ENCODE assay signal across 14 cellular contexts in genomic region chr11:47056261-47056915, GRCh38.
DNase-seq lines count a peak whose midpoint lies in the region; ATAC-seq, FAIRE-seq and TF ChIP-seq lines count a peak whose summit lies in the region.
"Had no signal": no experiment of that assay in that cellular context is flagged by ENCODE, and none has a peak within 500 bp of the region (broad histone marks: within the 10 kb centered on the region; RNA-seq: fewer than 3 reads in every experiment).

No MANE protein-coding gene starts in this region.

- H3K9me3 ChIP-seq in astrocyte (ENCODE audit: insufficient read depth, low read depth, low read length) (no peaks in the 10 kb centered on the region), iPS-20b (ENCODE audit: insufficient read depth, low read depth, low read length) (no peaks in the 10 kb centered on the region)

- H3K4me3 Mint-ChIP-seq in astrocyte (ENCODE audit: unreplicated experiment): no peak overlapping the region
- H3K4me3 Mint-ChIP-seq: activated B cell treated with CpG ODN at 0.5 μM for 24 hours had no signal

- H3K9ac ChIP-seq in astrocyte (ENCODE audit: low read length): no peak overlapping the region
- no peak overlapping the region for H3K9ac ChIP-seq in iPS-20b (ENCODE audit: low read depth, low read length)
- H3K9ac ChIP-seq: BLaER1 treated with 17β-estradiol and CSF1 and Interleukin-3, amounts not matched to agents 10 nM and 100 nM had no signal

- no peaks in the 10 kb centered on the region for H3K79me2 ChIP-seq in astrocyte (ENCODE audit: insufficient read depth, low read length)

- peaks cover 3% of the 10 kb centered on the region for H4K20me1 ChIP-seq in astrocyte (ENCODE audit: insufficient read depth, low read length)
- H4K20me1 ChIP-seq: BLaER1 treated with 17β-estradiol and CSF1 and Interleukin-3, amounts not matched to agents 10 nM and 100 nM had no signal

- H3K27me3 ChIP-seq in astrocyte (ENCODE audit: insufficient read depth, low read length) (no peaks in the 10 kb centered on the region), iPS-20b (ENCODE audit: insufficient read depth, low read length) (no peaks in the 10 kb centered on the region)
- H3K27me3 ChIP-seq: BLaER1 treated with 17β-estradiol and CSF1 and Interleukin-3, amounts not matched to agents 10 nM and 100 nM; spleen had no signal

- H3K4me3 ChIP-seq in AG09309 (ENCODE audit: control insufficient read depth, low read depth, low read length): no peak overlapping the region
- no peak overlapping the region for H3K4me3 ChIP-seq in astrocyte (ENCODE audit: insufficient read depth, low read depth, low read length)
- no peak overlapping the region for H3K4me3 ChIP-seq in iPS-20b (ENCODE audit: low read length)
- H3K4me3 ChIP-seq: BLaER1 treated with 17β-estradiol and CSF1 and Interleukin-3, amounts not matched to agents 10 nM and 100 nM; spleen had no signal

- DNase-seq in AG09309 (ENCODE audit: low read depth) (peak; percentile 29), HT1080 (ENCODE audit: low read depth) (peak; percentile 19), astrocyte (ENCODE audit: low read depth) (peak; percentile 76), medulla oblongata (ENCODE audit: extremely low spot score) (no peak), mesenteric fat pad (ENCODE audit: low spot score) (no peak), H54 (ENCODE audit: insufficient read length, low spot score) (no peak)
- DNase-seq: activated B cell treated with CpG ODN at 0.5 μM for 24 hours; activated T-cell treated with anti-CD3 and anti-CD28 coated beads, Interleukin-2, amount 50 U/mL, for 48 hours; spleen; stimulated activated CD8-positive, alpha-beta memory T cell treated with anti-CD3 and anti-CD28 coated beads, Interleukin-4, amount 100 ng/mL, for 48 hours had no signal

- no peak overlapping the region for H2AFZ ChIP-seq in astrocyte (ENCODE audit: low read depth, low read length)

- H3K4me1 Mint-ChIP-seq in astrocyte (ENCODE audit: low read depth, unreplicated experiment): peaks cover 22% of the 10 kb centered on the region
- H3K4me1 Mint-ChIP-seq: activated B cell treated with CpG ODN at 0.5 μM for 24 hours had no signal

- peaks cover 6% of the 10 kb centered on the region for H3K9me3 Mint-ChIP-seq in astrocyte (ENCODE audit: unreplicated experiment)

- no peaks in the 10 kb centered on the region for H3K27me3 Mint-ChIP-seq in astrocyte (ENCODE audit: low read depth, unreplicated experiment)
- H3K27me3 Mint-ChIP-seq: activated B cell treated with CpG ODN at 0.5 μM for 24 hours had no signal

- no peak for ATAC-seq in HG02759 (IDR thresholded peaks at IDR 0.05; ENCODE audit: unreplicated experiment)

- H3K4me2 ChIP-seq in astrocyte (ENCODE audit: low read length): peak overlapping the region; percentile 36

- no peak overlapping the region for H3K27ac Mint-ChIP-seq in astrocyte (ENCODE audit: unreplicated experiment)
- H3K27ac Mint-ChIP-seq: activated B cell treated with CpG ODN at 0.5 μM for 24 hours had no signal

- TF ChIP-seq CTCF in AG09309 (IDR thresholded peaks at IDR 0.05; ENCODE audit: control insufficient read depth, insufficient read depth, low read depth, low read length, missing control alignments): no peak
- TF ChIP-seq CTCF in astrocyte (IDR thresholded peaks at IDR 0.05; ENCODE audit: insufficient read depth, low read depth, low read length): no peak

- H3K4me1 ChIP-seq in astrocyte (ENCODE audit: insufficient read depth, low read length) (peaks cover 11% of the 10 kb centered on the region), iPS-20b (ENCODE audit: insufficient read depth, low read length) (peaks cover 27% of the 10 kb centered on the region)
- H3K4me1 ChIP-seq: spleen had no signal

- FAIRE-seq in astrocyte (lab: Jason Lieb, UNC) (no peak), H54 (lab: Jason Lieb, UNC) (no peak)
- FAIRE-seq: colon had no signal

- H3K27ac ChIP-seq in astrocyte (ENCODE audit: low read depth, low read length) (no peak overlapping the region), iPS-20b (ENCODE audit: low read length) (peak overlapping the region; percentile 5)
- H3K27ac ChIP-seq: BLaER1 treated with 17β-estradiol and CSF1 and Interleukin-3, amounts not matched to agents 10 nM and 100 nM; spleen had no signal

- no peaks in the 10 kb centered on the region for H3K36me3 ChIP-seq in astrocyte (ENCODE audit: insufficient read depth, low read length)
- H3K36me3 ChIP-seq in iPS-20b (ENCODE audit: insufficient read depth, low read depth, low read length): no peaks in the 10 kb centered on the region

- peaks cover 11% of the 10 kb centered on the region for H3K36me3 Mint-ChIP-seq in astrocyte (ENCODE audit: low read depth, unreplicated experiment)

- TF ChIP-seq POLR2A in H54 (IDR thresholded peaks at IDR 0.05; ENCODE audit: low read depth, low read length): no peak

Comparison
In these comparisons a context has a peak if more than half of its experiments do, and no peak if none do; other contexts are left out.
1. DNase-seq: peak in AG09309 (single experiment), HT1080 (single experiment) and astrocyte (single experiment); none in medulla oblongata (single experiment), mesenteric fat pad (single experiment) and H54 (single experiment).